Comparison of ENCODE assay signal across 8 cellular contexts in the genomic region with DNA sequence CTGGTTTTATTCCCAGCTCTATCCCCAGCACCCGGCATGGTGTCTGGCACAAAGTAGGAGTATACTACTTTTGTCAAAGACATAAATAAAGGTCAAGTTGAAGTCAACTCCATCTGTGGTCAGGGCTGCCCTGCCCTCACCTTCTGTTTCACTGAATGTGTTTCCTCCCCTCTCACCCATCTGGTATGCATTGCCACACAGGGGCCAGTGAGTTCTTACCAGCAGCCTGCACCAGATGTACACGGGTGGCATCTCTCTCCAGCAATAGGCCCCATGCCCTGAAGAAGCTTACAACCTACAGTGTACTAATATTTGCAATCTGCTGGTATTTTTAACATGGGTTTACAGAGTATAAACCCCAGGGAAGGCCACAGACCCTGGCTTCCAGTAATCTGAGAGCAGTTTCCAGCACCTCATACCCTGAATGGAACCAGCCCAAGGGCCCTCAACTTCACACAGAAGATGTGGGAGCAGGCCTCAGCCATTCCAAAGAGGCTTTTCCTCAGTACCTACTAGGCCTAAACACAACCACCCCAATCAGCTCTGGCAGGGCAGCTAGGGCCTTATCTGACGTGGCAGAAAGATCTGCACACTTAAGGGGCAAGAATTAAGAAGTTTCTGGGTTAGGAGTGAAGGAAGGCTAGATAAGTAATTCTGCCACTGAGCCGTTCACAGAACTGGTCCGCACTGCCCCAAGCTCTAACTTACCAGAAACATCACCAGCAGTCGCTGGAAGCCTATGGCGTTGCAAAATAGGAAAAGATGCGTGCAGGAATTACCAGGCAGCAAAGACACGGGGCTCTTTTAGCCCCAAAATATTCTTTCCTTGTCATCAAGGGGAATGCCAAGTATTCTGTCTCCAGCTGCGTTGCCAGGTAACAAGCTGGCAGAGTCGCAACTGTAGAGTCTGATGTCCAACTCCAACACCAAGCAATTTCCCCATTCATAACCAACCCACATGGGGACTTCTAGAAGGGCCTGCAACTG. TPM values are rescaled to one million over a fixed set of nuclear protein-coding genes. Genes with fewer than 3 reads are reported as not detected.
A peak's percentile ranks its signal among the peaks of the same experiment; 100 is the strongest.
DNase-seq lines count a peak whose midpoint lies in the region; ATAC-seq lines count a peak whose summit lies in the region.

No MANE protein-coding gene starts in this region.

- H3K27ac Mint-ChIP-seq in activated CD8-positive, alpha-beta memory T cell treated with anti-CD3 and anti-CD28 coated beads, Interleukin-2, amount 10 ng/mL, durations not matched to agents 7 days and 5 days: peak overlapping the region; percentile 96
- peak overlapping the region; percentile 92 to 98 for H3K27ac Mint-ChIP-seq in effector memory CD8-positive, alpha-beta T cell
- H3K27ac Mint-ChIP-seq in naive thymus-derived CD8-positive, alpha-beta T cell: peak overlapping the region; percentile 94 to 99 (median 98)

- CTCF ChIA-PET in activated CD8-positive, alpha-beta memory T cell treated with anti-CD3 and anti-CD28 coated beads, Interleukin-2, amount 10 ng/mL, durations not matched to agents 7 days and 5 days (lab: Charles Lee): interaction anchor here (0.8 to 2.9 kb wide), 11 partner anchors 11 to 833 kb away, joined by 3 to 19 read pairs (median 5); a partner anchor contains a TSS

- peaks cover 21% of the 10 kb centered on the region for H3K36me3 Mint-ChIP-seq in activated CD8-positive, alpha-beta memory T cell treated with anti-CD3 and anti-CD28 coated beads, Interleukin-2, amount 10 ng/mL, durations not matched to agents 7 days and 5 days
- peaks cover 39% of the 10 kb centered on the region for H3K36me3 Mint-ChIP-seq in effector memory CD8-positive, alpha-beta T cell (ENCODE audit: insufficient read depth)
- H3K36me3 Mint-ChIP-seq in naive thymus-derived CD8-positive, alpha-beta T cell: no peaks in the 10 kb centered on the region

- H3K4me3 Mint-ChIP-seq in activated CD8-positive, alpha-beta memory T cell treated with anti-CD3 and anti-CD28 coated beads, Interleukin-2, amount 10 ng/mL, durations not matched to agents 7 days and 5 days: peak overlapping the region; percentile 79
- peak overlapping the region; percentile 78 to 86 for H3K4me3 Mint-ChIP-seq in effector memory CD8-positive, alpha-beta T cell
- H3K4me3 Mint-ChIP-seq in naive thymus-derived CD8-positive, alpha-beta T cell: peak overlapping the region; percentile 84 to 95 (median 91)

- DNase-seq in activated CD8-positive, alpha-beta memory T cell treated with anti-CD3 and anti-CD28 coated beads, Interleukin-2, amount 10 ng/mL, durations not matched to agents 7 days and 5 days: peak; percentile 60
- no peak for DNase-seq in activated CD8-positive, alpha-beta memory T cell treated with anti-CD3 and anti-CD28 coated beads, Interleukin-2, amount 50 U/mL, for 48 hours
- DNase-seq in OCI-M1 (lab: John Stamatoyannopoulos, UW) (peak; percentile 47), NCI-H1417 treated with DMSO at 0.1 percent for 48 hours (lab: John Stamatoyannopoulos, UW) (no peak), iPS-NIHi7 (ENCODE audit: extremely low spot score) (no peak)
- no peak for DNase-seq in effector memory CD8-positive, alpha-beta T cell
- DNase-seq in naive thymus-derived CD8-positive, alpha-beta T cell: peak in 1 of 10 donors; percentile 3

- H3K27me3 Mint-ChIP-seq in activated CD8-positive, alpha-beta memory T cell treated with anti-CD3 and anti-CD28 coated beads, Interleukin-2, amount 10 ng/mL, durations not matched to agents 7 days and 5 days: peaks cover 4% of the 10 kb centered on the region
- no peaks in the 10 kb centered on the region for H3K27me3 Mint-ChIP-seq in effector memory CD8-positive, alpha-beta T cell
- H3K27me3 Mint-ChIP-seq in naive thymus-derived CD8-positive, alpha-beta T cell: no peaks in the 10 kb centered on the region

- H3K9me3 Mint-ChIP-seq in activated CD8-positive, alpha-beta memory T cell treated with anti-CD3 and anti-CD28 coated beads, Interleukin-2, amount 10 ng/mL, durations not matched to agents 7 days and 5 days (ENCODE audit: low read depth): no peaks in the 10 kb centered on the region
- no peaks in the 10 kb centered on the region for H3K9me3 Mint-ChIP-seq in effector memory CD8-positive, alpha-beta T cell
- H3K9me3 Mint-ChIP-seq in naive thymus-derived CD8-positive, alpha-beta T cell: no peaks in the 10 kb centered on the region

- POLR2A ChIA-PET in naive thymus-derived CD8-positive, alpha-beta T cell (lab: Charles Lee): interaction anchor here (1.1 to 2.1 kb wide), 4 partner anchors 10 to 207 kb away, joined by 3 to 9 read pairs (median 6); a partner anchor contains a TSS

- peaks cover 65% of the 10 kb centered on the region for H3K4me1 Mint-ChIP-seq in activated CD8-positive, alpha-beta memory T cell treated with anti-CD3 and anti-CD28 coated beads, Interleukin-2, amount 10 ng/mL, durations not matched to agents 7 days and 5 days
- H3K4me1 Mint-ChIP-seq in effector memory CD8-positive, alpha-beta T cell (ENCODE audit: low read depth in 2 of 2): peaks cover 67% of the 10 kb centered on the region in 2 donors
- peaks cover 34 to 72% (median 69%) of the 10 kb centered on the region in 4 donors for H3K4me1 Mint-ChIP-seq in naive thymus-derived CD8-positive, alpha-beta T cell

- no peak for ATAC-seq in activated CD8-positive, alpha-beta memory T cell treated with anti-CD3 and anti-CD28 coated beads, Interleukin-2, amount 10 ng/mL, durations not matched to agents 7 days and 5 days
- no peak for ATAC-seq in effector memory CD8-positive, alpha-beta T cell (replicated peaks)
- ATAC-seq in naive thymus-derived CD8-positive, alpha-beta T cell: no peak
- no peak for ATAC-seq in HG02852 (IDR thresholded peaks at IDR 0.05; ENCODE audit: unreplicated experiment)

RNA-seq across cellular contexts. Expression of a gene that starts 2.1 kb away (rescaled TPM):
- 100 to 1,000 TPM; 196 to 293 TPM for total RNA-seq in activated CD8-positive, alpha-beta memory T cell treated with anti-CD3 and anti-CD28 coated beads, Interleukin-2, amount 10 ng/mL, durations not matched to agents 7 days and 5 days
- 10 to 100 TPM; 26.9 to 29.6 TPM for total RNA-seq in naive thymus-derived CD8-positive, alpha-beta T cell
- polyA plus RNA-seq in naive thymus-derived CD8-positive, alpha-beta T cell: 10 to 100 TPM; 71.5 to 97.7 (median 80.1) TPM

Comparison
In these comparisons a context has a peak if more than half of its experiments do, and no peak if none do; other contexts are left out.
1. DNase-seq: peak in activated CD8-positive, alpha-beta memory T cell treated with anti-CD3 and anti-CD28 coated beads, Interleukin-2, amount 10 ng/mL, durations not matched to agents 7 days and 5 days (single experiment) and OCI-M1 (single experiment); none in activated CD8-positive, alpha-beta memory T cell treated with anti-CD3 and anti-CD28 coated beads, Interleukin-2, amount 50 U/mL, for 48 hours (single experiment), effector memory CD8-positive, alpha-beta T cell (0 of 3), NCI-H1417 treated with DMSO at 0.1 percent for 48 hours (single experiment) and iPS-NIHi7 (single experiment).
2. RNA of a gene that starts 2.1 kb away (total RNA-seq): 196 to 293 TPM in activated CD8-positive, alpha-beta memory T cell treated with anti-CD3 and anti-CD28 coated beads, Interleukin-2, amount 10 ng/mL, durations not matched to agents 7 days and 5 days; 26.9 to 29.6 TPM in naive thymus-derived CD8-positive, alpha-beta T cell; every median in the first group is over 4 times any median in the second.
3. Peak in every context shown above with its lines, with median percentiles within 50 percentile points of each other: H3K27ac Mint-ChIP-seq and H3K4me3 Mint-ChIP-seq.